25 cellular contexts compared by ENCODE assay signal in genomic region chr9:91066856-91067255, GRCh38.
"Had no signal": no experiment of that assay in that cellular context is flagged by ENCODE, and none has a peak within 500 bp of the region (broad histone marks: within the 10 kb centered on the region; RNA-seq: fewer than 3 reads in every experiment).

No MANE protein-coding gene starts in this region.

- ATAC-seq: activated CD4-positive, alpha-beta T cell treated with anti-CD3 and anti-CD28 coated beads for 36 hours; activated T-cell treated with anti-CD3 and anti-CD28 coated beads, Interleukin-2, amount 50 U/mL, for 4 hours; activated T-helper 17 cell treated with anti-CD3 and anti-CD28 coated beads, Interleukin-2, amount 50 U/mL, for 72 hours; body of pancreas; esophagus mucosa; foreskin keratinocyte; gastrocnemius medialis; heart left ventricle had no signal

- DNase-seq: activated CD4-positive, alpha-beta memory T cell treated with anti-CD3 and anti-CD28 coated beads for 36 hours; activated CD4-positive, alpha-beta T cell treated with anti-CD3 and anti-CD28 coated beads for 36 hours; activated CD4-positive, CD25-positive, alpha-beta regulatory T cell; activated CD4-positive, CD25-positive, alpha-beta regulatory T cell treated with anti-CD3 and anti-CD28 coated beads, Interleukin-2, amount 50 U/mL, for 72 hours; activated effector memory CD4-positive, alpha-beta T cell treated with Interleukin-2 at 50 U/mL for 16 hours; activated gamma-delta T cell treated with Interleukin-2 at 50 U/mL for 16 hours; activated naive CD4-positive, alpha-beta T cell treated with anti-CD3 and anti-CD28 coated beads, Interleukin-2, amount 50 U/mL, for 16 hours; activated naive CD4-positive, alpha-beta T cell treated with Interleukin-2 at 50 U/mL for 16 hours; activated T-cell treated with anti-CD3 and anti-CD28 coated beads, Interleukin-2, amount 50 U/mL, for 4 hours; amygdala; aorta; body of pancreas; central memory CD4-positive, alpha-beta T cell; cerebellar nuclear complex; colonic mucosa; dorsolateral prefrontal cortex; effector memory CD4-positive, alpha-beta T cell; endodermal cell; foreskin keratinocyte; gastrocnemius medialis; glutamatergic neuron; heart left ventricle; T-helper 2 cell had no signal

- H3K9me3 ChIP-seq: body of pancreas, colonic mucosa, gastrocnemius medialis, heart left ventricle had no signal

- H3K36me3 ChIP-seq: colonic mucosa, gastrocnemius medialis, heart left ventricle had no signal

- H3K27ac ChIP-seq: body of pancreas, colonic mucosa, dorsolateral prefrontal cortex, foreskin keratinocyte, gastrocnemius medialis, heart left ventricle had no signal

- H3K4me1 ChIP-seq: body of pancreas, colonic mucosa, foreskin keratinocyte had no signal

- H3K27me3 ChIP-seq: body of pancreas, colonic mucosa, dorsolateral prefrontal cortex, foreskin keratinocyte, gastrocnemius medialis, heart left ventricle had no signal

- H3K4me3 ChIP-seq: body of pancreas, colonic mucosa, dorsolateral prefrontal cortex, gastrocnemius medialis, heart left ventricle had no signal
